In genomic region chr15:88546248-88547129, GRCh38 we compare ENCODE assay signal across 8 cellular contexts. TPM values are rescaled to one million over a fixed set of nuclear protein-coding genes. Genes with fewer than 3 reads are reported as not detected.
DNase-seq lines count a peak whose midpoint lies in the region; ATAC-seq and TF ChIP-seq lines count a peak whose summit lies in the region.

Gene DET1, minus strand, starts transcription at chr15:88546681. Its CDS starts 14,976 bp downstream, at chr15:88531705.

- no peaks in the 10 kb centered on the region for H3K27me3 ChIP-seq in ectodermal cell (ENCODE audit: control insufficient read depth, insufficient read depth, low read length, poor library complexity, severe bottlenecking)
- H3K27me3 ChIP-seq in lung (ENCODE audit: control insufficient read depth, insufficient read depth) = no peaks in the 10 kb centered on the region

- peak within 1 kb of the TSS; percentile 87 for H3K4me3 Mint-ChIP-seq in activated CD4-positive, alpha-beta memory T cell treated with anti-CD3 and anti-CD28 coated beads, Interleukin-2, amount 10 ng/mL, durations not matched to agents 7 days and 5 days

- H3K27ac ChIP-seq in ectodermal cell (ENCODE audit: insufficient read depth, low read depth, low read length, poor library complexity, severe bottlenecking) (peak within 1 kb of the TSS; percentile 69), lung (ENCODE audit: low read depth in 1 of 2, low read length in 1 of 2) (peak within 1 kb of the TSS; percentile 79 to 91)

- H3K9me3 ChIP-seq in ectodermal cell (ENCODE audit: control insufficient read depth, low read length) = no peaks in the 10 kb centered on the region
- no peaks in the 10 kb centered on the region for H3K9me3 ChIP-seq in lung (ENCODE audit: control insufficient read depth in 2 of 2, insufficient read depth in 1 of 2, low read length in 1 of 2)

- ATAC-seq in GM19455 (IDR thresholded peaks at IDR 0.05; ENCODE audit: unreplicated experiment) = peak; percentile 98
- ATAC-seq in lung (ENCODE audit: insufficient read depth, low FRiP score) = peak; percentile 100

- POLR2A ChIA-PET in activated CD4-positive, alpha-beta memory T cell treated with anti-CD3 and anti-CD28 coated beads, Interleukin-2, amount 10 ng/mL, durations not matched to agents 7 days and 5 days (lab: Charles Lee) = no interaction called here

- TF ChIP-seq CTCF in lung (IDR thresholded peaks at IDR 0.05; ENCODE audit: control extremely low read depth, extremely low read depth) = peak; percentile 78

- peaks cover 2% of the 10 kb centered on the region for H3K9me3 Mint-ChIP-seq in activated CD4-positive, alpha-beta memory T cell treated with anti-CD3 and anti-CD28 coated beads, Interleukin-2, amount 10 ng/mL, durations not matched to agents 7 days and 5 days

- H3K36me3 ChIP-seq in ectodermal cell (ENCODE audit: control insufficient read depth, insufficient read depth, low read length) (no peaks in the 10 kb centered on the region), lung (ENCODE audit: control insufficient read depth in 2 of 2, insufficient read depth in 2 of 2, low read length in 2 of 2) (no peaks in the 10 kb centered on the region)

- DNase-seq in CMK (ENCODE audit: low read depth) (peak; percentile 94), HK-2 (ENCODE audit: unreplicated experiment) (peak; percentile 92), NCI-H82 (lab: John Stamatoyannopoulos, UW) (peak; percentile 100), lung (ENCODE audit: low spot score) (peak; percentile 96)
- DNase-seq in activated CD4-positive, alpha-beta memory T cell treated with anti-CD3 and anti-CD28 coated beads, Interleukin-2, amount 10 ng/mL, durations not matched to agents 7 days and 5 days = peak; percentile 97
- peak; percentile 91 to 95 (median 92) for DNase-seq in stimulated activated CD4-positive, alpha-beta T cell treated with anti-CD3 and anti-CD28 coated beads, TNF-alpha, amount 100 ng/mL, for 24 hours (ENCODE audit: low read depth in 3 of 3)

- H3K4me1 ChIP-seq in ectodermal cell (ENCODE audit: control insufficient read depth, insufficient read depth, low read length) (peaks cover 3% of the 10 kb centered on the region), lung (ENCODE audit: control insufficient read depth in 2 of 2, insufficient read depth in 2 of 2, low read length in 2 of 2) (peaks cover 1 to 12% of the 10 kb centered on the region in 2 donors)

- H3K4me3 ChIP-seq in ectodermal cell (ENCODE audit: insufficient read depth, low read depth, low read length) (peak within 1 kb of the TSS; percentile 74), lung (peak within 1 kb of the TSS; percentile 82)

- no peaks in the 10 kb centered on the region for H3K27me3 Mint-ChIP-seq in activated CD4-positive, alpha-beta memory T cell treated with anti-CD3 and anti-CD28 coated beads, Interleukin-2, amount 10 ng/mL, durations not matched to agents 7 days and 5 days

- H3K4me1 Mint-ChIP-seq in activated CD4-positive, alpha-beta memory T cell treated with anti-CD3 and anti-CD28 coated beads, Interleukin-2, amount 10 ng/mL, durations not matched to agents 7 days and 5 days = peaks cover 15% of the 10 kb centered on the region

- 3 to 5% methylated on average over 32 to 33 of the region's 33 CpGs for WGBS in ectodermal cell, 2 experiments
- 3 to 5% methylated on average over 30 to 33 of the region's 33 CpGs for WGBS in lung, 2 donors

- CTCF ChIA-PET in activated CD4-positive, alpha-beta memory T cell treated with anti-CD3 and anti-CD28 coated beads, Interleukin-2, amount 10 ng/mL, durations not matched to agents 7 days and 5 days (lab: Charles Lee) = no interaction called here

- peak within 1 kb of the TSS; percentile 86 for H3K27ac Mint-ChIP-seq in activated CD4-positive, alpha-beta memory T cell treated with anti-CD3 and anti-CD28 coated beads, Interleukin-2, amount 10 ng/mL, durations not matched to agents 7 days and 5 days

- H3K36me3 Mint-ChIP-seq in activated CD4-positive, alpha-beta memory T cell treated with anti-CD3 and anti-CD28 coated beads, Interleukin-2, amount 10 ng/mL, durations not matched to agents 7 days and 5 days (ENCODE audit: low read depth) = no peaks in the 10 kb centered on the region

RNA-seq across cellular contexts. Expression of gene DET1, which starts in this region (rescaled TPM):
- 1 to 10 TPM; 3.0 to 3.3 TPM for total RNA-seq in activated CD4-positive, alpha-beta memory T cell treated with anti-CD3 and anti-CD28 coated beads, Interleukin-2, amount 10 ng/mL, durations not matched to agents 7 days and 5 days
- 15.2 TPM for polyA plus RNA-seq in ectodermal cell (2013, experiment 1 of 4)
- polyA plus RNA-seq in ectodermal cell (2013, experiment 2 of 4) = 17.2 TPM
- 14.8 TPM for polyA plus RNA-seq in ectodermal cell (2013, experiment 3 of 4)
- polyA plus RNA-seq in ectodermal cell (2013, experiment 4 of 4) = 17.5 TPM
- 10 to 100 TPM in 1 of 2 donors, 1 to 10 TPM in 1; 5.8 to 13.7 TPM for total RNA-seq in lung
- polyA plus RNA-seq in lung = 1 to 10 TPM; 2.9 to 3.1 TPM

Comparison
In these comparisons a context has a peak if more than half of its experiments do, and no peak if none do; other contexts are left out.
1. Peak in every context shown above with its lines: DNase-seq, ATAC-seq, H3K4me3 ChIP-seq and H3K27ac ChIP-seq.